ENCODE assay signal across 8 cellular contexts in genomic region chr12:8179989-8180585, GRCh38. TPM values are rescaled to one million over a fixed set of nuclear protein-coding genes. Genes with fewer than 3 reads are reported as not detected.
A peak's percentile ranks its signal among the peaks of the same experiment; 100 is the strongest.
DNase-seq lines count a peak whose midpoint lies in the region; ATAC-seq, FAIRE-seq and TF ChIP-seq lines count a peak whose summit lies in the region.
"Not testable (repeated sequence)": the region's sequence is repeated elsewhere in the genome, so short reads cannot be mapped to it uniquely, and the experiment has no call there.

No MANE protein-coding gene starts in this region.

- DNase-seq in D721Med (ENCODE audit: insufficient read length, low spot score), result not testable (repeated sequence)
- peak; percentile 66 for DNase-seq in NCI-H774 (lab: John Stamatoyannopoulos, UW)
- peak; percentile 71 for DNase-seq in activated CD4-positive, alpha-beta T cell treated with anti-CD3 and anti-CD28 coated beads for 48 hours
- DNase-seq in T47D (ENCODE audit: low read depth in 1 of 2, low spot score in 1 of 2), result peak; percentile 4 to 55
- DNase-seq in hepatic stellate cell (ENCODE audit: low spot score), result peak; percentile 47
- DNase-seq in pancreas, result peak; percentile 68 to 85 (median 82)
- DNase-seq in stimulated activated naive CD8-positive, alpha-beta T cell treated with anti-CD3 and anti-CD28 coated beads, Interleukin-15, Interleukin-2, amounts not matched to agents 100 U/mL and 50 U/mL, for 24 hours, result peak; percentile 64

- in situ Hi-C loops in T47D (cut with HindIII; ENCODE audit: low pct_unique_long_range_greater_than_20kb, low sequenced_read_pairs), result not testable (repeated sequence)

- WGBS in pancreas, 2 donors, result 0% methylated on average over 38 to 41 of the region's 43 CpGs

- not testable (repeated sequence) for H3K27ac ChIP-seq in HUES48 (ENCODE audit: low read depth, low read length)
- peak overlapping the region in 3 of 4 donors; percentile 8 to 61 (median 28) for H3K27ac ChIP-seq in pancreas

- H3K4me1 ChIP-seq in HUES48 (ENCODE audit: control insufficient read depth, insufficient read depth, low read length); pancreas: not testable (repeated sequence)

- not testable (repeated sequence) for H3K36me3 ChIP-seq in HUES48 (ENCODE audit: control insufficient read depth, insufficient read depth, low read length); pancreas

- not testable (repeated sequence) for H3K27me3 ChIP-seq in HUES48 (ENCODE audit: control insufficient read depth, insufficient read depth, low read length); pancreas

- TF ChIP-seq CTCF in D721Med (IDR thresholded peaks at IDR 0.05; ENCODE audit: insufficient read depth, missing control alignments), result peak; percentile 51
- TF ChIP-seq CTCF in pancreas (IDR thresholded peaks at IDR 0.05), result peak; percentile 49 to 77 (median 58)

- H3K4me3 ChIP-seq in HUES48 (ENCODE audit: low read depth, low read length), result peak overlapping the region; percentile 55
- peak overlapping the region; percentile 38 to 65 (median 62) for H3K4me3 ChIP-seq in pancreas

- H3K9ac ChIP-seq in HUES48 (ENCODE audit: low read depth, low read length), result peak overlapping the region; percentile 35; the same call in 1 of the 2 replicates

- FAIRE-seq in D721Med (lab: Jason Lieb, UNC); pancreas (lab: Jason Lieb, UNC): not testable (repeated sequence)

- intact Hi-C loops in pancreas (cut with DNase I), result not testable (repeated sequence)

- not testable (repeated sequence) for H3K9me3 ChIP-seq in HUES48 (ENCODE audit: control insufficient read depth, insufficient read depth, low read length); pancreas

- ATAC-seq in pancreas, result peak in 2 of 4 donors; percentile 66 to 69
- ATAC-seq in stimulated activated naive CD8-positive, alpha-beta T cell treated with anti-CD3 and anti-CD28 coated beads, Interleukin-15, Interleukin-2, amounts not matched to agents 100 U/mL and 50 U/mL, for 24 hours, result peak; percentile 84

RNA-seq across cellular contexts. Expression of gene ZNF705A, which starts 23.3 kb away (rescaled TPM):
- total RNA-seq in pancreas, result not detected
- polyA plus RNA-seq in pancreas, result not detected

RNA-seq across cellular contexts. Expression of gene FAM90A1, which starts 47.3 kb away (rescaled TPM):
- 1 to 10 TPM in 4 of 6 donors, under 1 TPM in 2; 0.44 to 1.6 (median 1.3) TPM for total RNA-seq in pancreas
- polyA plus RNA-seq in pancreas, result under 1 TPM; 0.35 to 0.84 TPM

RNA-seq across cellular contexts. Expression of gene CLEC4A, which starts 56.7 kb away (rescaled TPM):
- total RNA-seq in pancreas, result 1 to 10 TPM in 2 of 6 donors, under 1 TPM in 3, not detected in 1; 0.32 to 1.5 (median 0.72) TPM
- 1 to 10 TPM; 1.4 to 3.3 TPM for polyA plus RNA-seq in pancreas
